ENCODE assay signal across 3 cellular contexts in the genomic region with DNA sequence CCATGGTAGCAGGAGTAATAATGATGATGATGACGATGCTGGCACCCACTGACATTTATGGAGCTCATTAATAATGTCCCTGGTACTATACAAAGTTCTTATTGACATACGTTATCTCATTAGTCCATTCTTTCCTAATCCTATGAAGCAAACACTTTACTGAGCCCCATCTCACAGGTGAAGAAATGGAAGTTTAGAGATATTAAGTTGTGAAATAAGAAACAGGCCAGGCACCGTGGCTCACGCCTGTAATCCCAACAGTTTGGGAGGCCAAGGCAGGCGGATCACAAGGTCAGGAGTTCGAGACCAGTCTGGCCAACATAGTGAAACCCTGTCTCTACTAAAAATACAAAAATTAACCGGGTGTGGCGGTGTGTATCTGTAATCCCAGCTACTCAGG. TPM values are rescaled to one million over a fixed set of nuclear protein-coding genes. Genes with fewer than 3 reads are reported as not detected.
"Had no signal": no experiment of that assay in that cellular context is flagged by ENCODE, and none has a peak within 500 bp of the region (broad histone marks: within the 10 kb centered on the region; RNA-seq: fewer than 3 reads in every experiment).

No MANE protein-coding gene starts in this region.

RNA-seq across cellular contexts. Expression of a gene that starts 24.1 kb away (rescaled TPM):
- total RNA-seq: activated naive CD4-positive, alpha-beta T cell treated with anti-CD3 and anti-CD28 coated beads, Interleukin-2, amount 50 U/mL, for 72 hours; glomerular endothelial cell; urinary bladder had no signal
